In the genomic region with DNA sequence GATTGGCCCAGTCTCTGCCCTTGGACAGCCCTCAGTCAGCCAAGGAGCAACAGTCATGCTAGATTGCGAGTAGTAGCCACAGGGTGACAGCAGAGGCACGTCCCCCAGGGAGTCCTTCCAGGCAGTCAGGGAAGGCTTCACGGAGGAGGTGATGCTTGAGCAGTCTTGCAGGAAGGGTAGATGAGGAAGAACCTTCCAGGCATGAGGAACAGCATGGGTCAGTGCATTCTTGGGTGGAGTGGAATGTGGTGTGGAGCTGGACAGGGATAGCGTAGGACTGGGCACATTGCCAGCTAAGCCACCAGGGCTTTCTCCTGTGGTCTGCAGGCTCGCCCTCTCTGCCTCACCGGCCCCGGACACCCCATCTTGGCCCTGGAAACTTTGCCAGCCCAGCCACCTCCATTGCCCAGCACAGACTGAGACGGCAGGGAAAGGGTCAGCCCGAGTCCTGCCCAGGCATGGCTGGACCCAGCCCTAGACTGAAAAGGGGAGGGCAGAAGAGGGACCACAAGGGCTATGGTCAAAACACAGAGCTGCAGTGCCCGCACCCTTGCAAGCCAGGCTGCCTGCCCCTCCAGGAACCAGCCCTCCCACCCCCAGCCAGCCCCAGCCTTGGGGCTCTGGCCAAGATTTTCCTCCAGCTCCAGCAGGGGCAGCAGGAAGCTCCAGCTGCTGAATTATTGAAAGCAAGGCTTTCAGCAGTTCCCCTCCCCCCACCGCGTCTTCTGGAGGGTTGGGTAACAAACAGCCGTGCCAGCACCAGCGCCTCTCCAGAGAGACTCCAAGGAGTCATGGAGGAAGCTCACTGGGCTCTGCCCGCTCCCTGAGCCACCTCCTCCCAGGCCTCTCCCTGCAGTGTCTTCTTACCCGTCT, we compare ENCODE assay signal across 9 cellular contexts. TPM values are rescaled to one million over a fixed set of nuclear protein-coding genes. Genes with fewer than 3 reads are reported as not detected.
A peak's percentile ranks its signal among the peaks of the same experiment; 100 is the strongest.
DNase-seq lines count a peak whose midpoint lies in the region; ATAC-seq, FAIRE-seq and TF ChIP-seq lines count a peak whose summit lies in the region.
"Had no signal": no experiment of that assay in that cellular context is flagged by ENCODE, and none has a peak within 500 bp of the region (broad histone marks: within the 10 kb centered on the region; RNA-seq: fewer than 3 reads in every experiment).

No MANE protein-coding gene starts in this region.

- no peak overlapping the region for H3K9ac ChIP-seq in kidney (ENCODE audit: low read length in 2 of 2)

- FAIRE-seq in kidney (lab: Jason Lieb, UNC), result no peak
- FAIRE-seq: G401.6 had no signal

- H3K27ac Mint-ChIP-seq in activated CD8-positive, alpha-beta T cell treated with anti-CD3 and anti-CD28 coated beads for 36 hours, result no peak overlapping the region

- H3K9me3 ChIP-seq in kidney (ENCODE audit: control insufficient read depth in 1 of 2, low read length in 2 of 2), result no peaks in the 10 kb centered on the region

- in situ Hi-C loops in astrocyte of the cerebellum (cut with HindIII; ENCODE audit: low sequenced_read_pairs), result loop anchor here (10.0 kb wide), 1 partner anchor 64 kb away; no protein-coding TSS in a partner anchor

- H3K4me1 ChIP-seq in kidney (ENCODE audit: control insufficient read depth in 1 of 2, insufficient read depth in 1 of 2, low read depth in 1 of 2, low read length in 2 of 2), result peaks cover 0 to 6% of the 10 kb centered on the region in 2 donors

- no peak overlapping the region for H3K27ac ChIP-seq in kidney (ENCODE audit: low read depth in 2 of 2, low read length in 2 of 2)

- intact Hi-C loops in kidney (cut with DNase I), result no loop called here
- intact Hi-C loops in activated CD8-positive, alpha-beta T cell treated with anti-CD3 and anti-CD28 coated beads for 36 hours (cut with micrococcal nuclease), result no loop called here

- H3K27me3 Mint-ChIP-seq in activated CD8-positive, alpha-beta T cell treated with anti-CD3 and anti-CD28 coated beads for 36 hours, result peaks cover 36% of the 10 kb centered on the region

- TF ChIP-seq CTCF in AG09319 (IDR thresholded peaks at IDR 0.05; ENCODE audit: low read depth, low read length) (no peak; the same call in 1 of the 2 replicates), astrocyte of the cerebellum (IDR thresholded peaks at IDR 0.05; ENCODE audit: low read depth, low read length, missing control alignments) (peak; percentile 8), kidney (IDR thresholded peaks at IDR 0.05; ENCODE audit: borderline replicate concordance, extremely low read depth, insufficient read depth) (no peak), GM10248 (IDR thresholded peaks at IDR 0.05; ENCODE audit: control extremely low read depth, extremely low read depth, low read depth, missing control alignments) (no peak)
- no peak for TF ChIP-seq CTCF in activated CD8-positive, alpha-beta T cell treated with anti-CD3 and anti-CD28 coated beads for 36 hours (IDR thresholded peaks at IDR 0.05)

- no peak for ATAC-seq in HG03175 (IDR thresholded peaks at IDR 0.05; ENCODE audit: unreplicated experiment)
- no peak for ATAC-seq in activated CD8-positive, alpha-beta T cell treated with anti-CD3 and anti-CD28 coated beads for 36 hours

- POLR2A ChIA-PET in activated CD8-positive, alpha-beta T cell treated with anti-CD3 and anti-CD28 coated beads for 36 hours (lab: Charles Lee), result no interaction called here
- POLR2A ChIA-PET in GM10248 (lab: Yijun Ruan, JAX), result interaction anchor here (0.6 kb wide), 1 partner anchor 35 kb away, joined by 3 read pairs; no protein-coding TSS in a partner anchor

- H3K9me3 Mint-ChIP-seq in activated CD8-positive, alpha-beta T cell treated with anti-CD3 and anti-CD28 coated beads for 36 hours, result no peaks in the 10 kb centered on the region

- H3K36me3 ChIP-seq in kidney (ENCODE audit: control insufficient read depth in 1 of 2, insufficient read depth in 2 of 2, low read length in 2 of 2), result no peaks in the 10 kb centered on the region

- H3K4me3 ChIP-seq in astrocyte of the cerebellum (ENCODE audit: low read depth, low read length), result no peak overlapping the region
- no peak overlapping the region for H3K4me3 ChIP-seq in kidney (ENCODE audit: low read length in 2 of 2)

- no peaks in the 10 kb centered on the region for H3K4me1 Mint-ChIP-seq in activated CD8-positive, alpha-beta T cell treated with anti-CD3 and anti-CD28 coated beads for 36 hours (ENCODE audit: low read depth)

- peak; percentile 10 for DNase-seq in AG09319 (ENCODE audit: extremely low read depth, low read depth)
- peak; percentile 82 for DNase-seq in HK-2 (ENCODE audit: unreplicated experiment)
- peak; percentile 4 for DNase-seq in astrocyte of the cerebellum (ENCODE audit: low read depth)
- DNase-seq in kidney, result peak; percentile 75
- no peak for DNase-seq in activated CD8-positive, alpha-beta T cell treated with anti-CD3 and anti-CD28 coated beads for 36 hours
- no peak for DNase-seq in GM10248 (ENCODE audit: extremely low spot score)
- no peak for DNase-seq in T-helper 9 cell

- CTCF ChIA-PET in activated CD8-positive, alpha-beta T cell treated with anti-CD3 and anti-CD28 coated beads for 36 hours (lab: Charles Lee), result interaction anchor here (0.9 kb wide), 1 partner anchor 42 kb away, joined by 3 read pairs; no protein-coding TSS in a partner anchor
- CTCF ChIA-PET in GM10248 (lab: Yijun Ruan, JAX), result interaction anchor here (0.9 to 1.3 kb wide), 4 partner anchors 10 to 94 kb away, joined by 3 read pairs; no protein-coding TSS in a partner anchor

- no peaks in the 10 kb centered on the region for H3K36me3 Mint-ChIP-seq in activated CD8-positive, alpha-beta T cell treated with anti-CD3 and anti-CD28 coated beads for 36 hours (ENCODE audit: low read depth)

- H3K4me3 Mint-ChIP-seq in activated CD8-positive, alpha-beta T cell treated with anti-CD3 and anti-CD28 coated beads for 36 hours, result no peak overlapping the region

RNA-seq across cellular contexts. Expression of a gene that starts 18.7 kb away (rescaled TPM):
- total RNA-seq in kidney, result 1.0 TPM
- 0.99 TPM for polyA plus RNA-seq in kidney (ENCODE audit: insufficient read depth, low read depth, low replicate concordance)
- not detected for total RNA-seq in activated CD8-positive, alpha-beta T cell treated with anti-CD3 and anti-CD28 coated beads for 36 hours

Comparison
In these comparisons a context has a peak if more than half of its experiments do, and no peak if none do; other contexts are left out.
1. DNase-seq: peak in AG09319 (single experiment), HK-2 (single experiment), astrocyte of the cerebellum (single experiment) and kidney (single experiment); none in activated CD8-positive, alpha-beta T cell treated with anti-CD3 and anti-CD28 coated beads for 36 hours (single experiment), GM10248 (single experiment) and T-helper 9 cell (single experiment).